In the genomic region with DNA sequence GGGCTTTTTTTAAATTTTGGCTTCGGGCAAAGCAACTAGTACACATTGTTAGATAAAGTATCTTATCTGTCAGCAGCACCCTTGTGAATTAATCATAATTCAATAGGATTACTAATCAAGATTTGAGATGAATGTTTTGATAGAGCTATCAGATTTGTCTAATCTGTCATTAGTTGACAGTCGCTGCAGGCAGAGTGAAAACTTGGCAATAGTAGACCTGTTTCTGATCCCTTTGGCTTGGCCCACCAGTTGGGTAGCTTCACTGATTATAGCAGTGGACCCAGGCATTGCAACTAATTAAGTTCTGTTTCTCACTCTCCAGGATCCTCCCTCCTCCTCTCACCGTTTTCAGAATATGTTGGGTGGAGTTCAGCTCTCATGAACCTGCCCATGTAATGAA, we compare ENCODE assay signal across 20 cellular contexts.
DNase-seq lines count a peak whose midpoint lies in the region; ATAC-seq, FAIRE-seq and TF ChIP-seq lines count a peak whose summit lies in the region.
"Had no signal": no experiment of that assay in that cellular context is flagged by ENCODE, and none has a peak within 500 bp of the region (broad histone marks: within the 10 kb centered on the region; RNA-seq: fewer than 3 reads in every experiment).

No MANE protein-coding gene starts in this region.

- peaks cover 38% of the 10 kb centered on the region for H3K4me1 ChIP-seq in ACC112 (ENCODE audit: control insufficient read depth, insufficient read depth, low read length, unreplicated experiment)
- peaks cover 22% of the 10 kb centered on the region for H3K4me1 ChIP-seq in keratinocyte (ENCODE audit: control insufficient read depth, extremely low read depth, insufficient read depth, low read length)

- peaks cover 15% of the 10 kb centered on the region for H3K36me3 ChIP-seq in ACC112 (ENCODE audit: insufficient read depth, low read length)
- H3K36me3 ChIP-seq in keratinocyte (ENCODE audit: control insufficient read depth in 2 of 2, extremely low read depth in 1 of 2, insufficient read depth in 2 of 2, low read length in 2 of 2): peaks cover 0 to 3% of the 10 kb centered on the region in 2 experiments

- peaks cover 8% of the 10 kb centered on the region for H3K9me3 Mint-ChIP-seq in activated CD8-positive, alpha-beta T cell treated with anti-CD3 and anti-CD28 coated beads, Interleukin-2, amount 10 ng/mL, durations not matched to agents 7 days and 5 days (ENCODE audit: insufficient read depth)

- POLR2A ChIA-PET in activated CD8-positive, alpha-beta T cell treated with anti-CD3 and anti-CD28 coated beads, Interleukin-2, amount 10 ng/mL, durations not matched to agents 7 days and 5 days (lab: Charles Lee): no interaction called here

- peak overlapping the region; percentile 62 for H3K4me3 ChIP-seq in ACC112 (ENCODE audit: low read depth, low read length)
- peak overlapping the region in 1 of 3 experiments; percentile 27 for H3K4me3 ChIP-seq in keratinocyte (ENCODE audit: control insufficient read depth in 2 of 3, extremely low read depth in 1 of 3, insufficient read depth in 2 of 3, low read depth in 1 of 3, low read length in 3 of 3)

- CTCF ChIA-PET in activated CD8-positive, alpha-beta T cell treated with anti-CD3 and anti-CD28 coated beads, Interleukin-2, amount 10 ng/mL, durations not matched to agents 7 days and 5 days (lab: Charles Lee): no interaction called here

- peak overlapping the region; percentile 22 for H3K4me2 ChIP-seq in keratinocyte (ENCODE audit: control insufficient read depth, extremely low read depth, insufficient read depth, low read depth, low read length)

- peak; percentile 48 for DNase-seq in NCI-H446 treated with DMSO at 0.1 percent for 48 hours (lab: John Stamatoyannopoulos, UW)
- DNase-seq in astrocyte of the hippocampus (ENCODE audit: low read depth, low spot score): peak; percentile 14
- DNase-seq in keratinocyte (ENCODE audit: low read depth, low spot score): no peak
- DNase-seq in activated naive CD4-positive, alpha-beta T cell treated with anti-CD3 and anti-CD28 coated beads, Interleukin-2, amount 50 U/mL, for 16 hours: no peak
- no peak for DNase-seq in GM12891 (ENCODE audit: insufficient read length, low spot score)
- DNase-seq in activated CD8-positive, alpha-beta T cell treated with anti-CD3 and anti-CD28 coated beads, Interleukin-2, amount 10 ng/mL, durations not matched to agents 7 days and 5 days: no peak
- DNase-seq: 8988T; AML-193; C1 segment of cervical spinal cord; CD8-positive, alpha-beta T cell; GDM1; KG1; NCI-H1092 treated with DMSO at 0.1 percent for 48 hours; NCI-H146; NCI-H2029; NCI-H526; SHP77 had no signal

- no peak overlapping the region for H3K9ac ChIP-seq in keratinocyte (ENCODE audit: control insufficient read depth, extremely low read depth, insufficient read depth, low read length)

- dilution Hi-C loops in keratinocyte (cut with MboI; ENCODE audit: extremely low pct_ligation_motif_present, low sequenced_read_pairs): no loop called here

- peaks cover 3% of the 10 kb centered on the region for H3K36me3 Mint-ChIP-seq in activated CD8-positive, alpha-beta T cell treated with anti-CD3 and anti-CD28 coated beads, Interleukin-2, amount 10 ng/mL, durations not matched to agents 7 days and 5 days (ENCODE audit: low read depth)

- TF ChIP-seq POLR2A in GM12891 (IDR thresholded peaks at IDR 0.05; ENCODE audit: low read depth, low read length): no peak

- peak overlapping the region; percentile 95 for H3K27ac ChIP-seq in ACC112 (ENCODE audit: low read depth, low read length)
- H3K27ac ChIP-seq in keratinocyte (ENCODE audit: control insufficient read depth, insufficient read depth, low read length): peak overlapping the region; percentile 21

- H3K79me2 ChIP-seq in ACC112 (ENCODE audit: control insufficient read depth, insufficient read depth, low read length, unreplicated experiment) (no peaks in the 10 kb centered on the region), keratinocyte (ENCODE audit: control insufficient read depth, insufficient read depth, low read length) (no peaks in the 10 kb centered on the region)

- peak overlapping the region; percentile 44 for H2AFZ ChIP-seq in ACC112 (ENCODE audit: low read length, unreplicated experiment)
- H2AFZ ChIP-seq in keratinocyte (ENCODE audit: control insufficient read depth, low read length): no peak overlapping the region

- ATAC-seq in HG02870 (IDR thresholded peaks at IDR 0.05; ENCODE audit: unreplicated experiment): no peak
- ATAC-seq in activated CD8-positive, alpha-beta T cell treated with anti-CD3 and anti-CD28 coated beads, Interleukin-2, amount 10 ng/mL, durations not matched to agents 7 days and 5 days: no peak
- ATAC-seq: CD8-positive, alpha-beta T cell had no signal

- FAIRE-seq in keratinocyte (lab: Jason Lieb, UNC) (peak; percentile 41), GM12891 (lab: Jason Lieb, UNC) (no peak)
- FAIRE-seq: H54 had no signal

- H4K20me1 ChIP-seq in keratinocyte (ENCODE audit: control insufficient read depth, extremely low read depth, insufficient read depth, low read length): no peaks in the 10 kb centered on the region

- no peak for TF ChIP-seq CTCF in keratinocyte (optimal IDR thresholded peaks at IDR 0.05 in 1 of 3, IDR thresholded peaks at IDR 0.05 in 1 of 3, conservative IDR thresholded peaks at IDR 0.05 in 1 of 3; ENCODE audit: extremely low read depth in 1 of 3, insufficient read depth in 2 of 3, low read length in 3 of 3)

- no peaks in the 10 kb centered on the region for H3K27me3 ChIP-seq in ACC112 (ENCODE audit: insufficient read depth, low read length)
- H3K27me3 ChIP-seq in keratinocyte (ENCODE audit: control insufficient read depth, extremely low read depth, insufficient read depth, low read length): no peaks in the 10 kb centered on the region

- no peaks in the 10 kb centered on the region for H3K27me3 Mint-ChIP-seq in activated CD8-positive, alpha-beta T cell treated with anti-CD3 and anti-CD28 coated beads, Interleukin-2, amount 10 ng/mL, durations not matched to agents 7 days and 5 days (ENCODE audit: low read depth)

- no peaks in the 10 kb centered on the region for H3K4me1 Mint-ChIP-seq in activated CD8-positive, alpha-beta T cell treated with anti-CD3 and anti-CD28 coated beads, Interleukin-2, amount 10 ng/mL, durations not matched to agents 7 days and 5 days (ENCODE audit: low read depth)

- H3K27ac Mint-ChIP-seq in activated CD8-positive, alpha-beta T cell treated with anti-CD3 and anti-CD28 coated beads, Interleukin-2, amount 10 ng/mL, durations not matched to agents 7 days and 5 days: no peak overlapping the region
- H3K27ac Mint-ChIP-seq: CD8-positive, alpha-beta T cell had no signal

- no peaks in the 10 kb centered on the region for H3K9me1 ChIP-seq in keratinocyte (ENCODE audit: control insufficient read depth, extremely low read depth, insufficient read depth, low read length)

- H3K4me3 Mint-ChIP-seq in activated CD8-positive, alpha-beta T cell treated with anti-CD3 and anti-CD28 coated beads, Interleukin-2, amount 10 ng/mL, durations not matched to agents 7 days and 5 days: no peak overlapping the region
- H3K4me3 Mint-ChIP-seq: CD8-positive, alpha-beta T cell had no signal

- H3K9me3 ChIP-seq in keratinocyte (ENCODE audit: control insufficient read depth, low read depth, low read length): peaks cover 8% of the 10 kb centered on the region

TF ChIP-seq in GM12891, 5 proteins besides CTCF, POLR2A, EP300 and RAD21:
- no peak for TF ChIP-seq TAF1 (IDR thresholded peaks at IDR 0.05; ENCODE audit: low read depth, low read length)

Comparison
In these comparisons a context has a peak if more than half of its experiments do, and no peak if none do; other contexts are left out.
1. DNase-seq: peak in NCI-H446 treated with DMSO at 0.1 percent for 48 hours (single experiment) and astrocyte of the hippocampus (single experiment); none in keratinocyte (single experiment), activated naive CD4-positive, alpha-beta T cell treated with anti-CD3 and anti-CD28 coated beads, Interleukin-2, amount 50 U/mL, for 16 hours (single experiment), GM12891 (single experiment) and activated CD8-positive, alpha-beta T cell treated with anti-CD3 and anti-CD28 coated beads, Interleukin-2, amount 10 ng/mL, durations not matched to agents 7 days and 5 days (single experiment).